15 cellular contexts compared by ENCODE assay signal in the genomic region with DNA sequence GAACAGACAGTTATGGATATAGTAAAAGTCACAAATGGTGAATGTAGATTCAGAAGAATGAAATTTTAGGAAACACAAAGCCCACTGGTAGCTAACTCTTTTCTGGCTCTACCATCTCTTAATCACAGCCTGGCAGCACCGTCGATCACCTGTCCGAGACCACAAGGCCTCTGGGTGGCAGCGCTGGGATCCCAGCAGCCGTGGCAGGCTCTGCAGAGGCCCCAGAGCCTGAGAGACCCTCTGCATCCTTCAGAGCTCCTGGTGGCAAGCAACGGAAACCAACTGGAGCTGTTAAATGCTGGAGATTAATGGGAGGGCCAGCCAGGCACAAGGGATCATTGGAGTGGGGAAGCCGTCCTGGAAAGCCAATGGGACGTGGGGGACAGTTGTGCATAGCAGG. TPM values are rescaled to one million over a fixed set of nuclear protein-coding genes. Genes with fewer than 3 reads are reported as not detected.
DNase-seq lines count a peak whose midpoint lies in the region; ATAC-seq and TF ChIP-seq lines count a peak whose summit lies in the region.
"Had no signal": no experiment of that assay in that cellular context is flagged by ENCODE, and none has a peak within 500 bp of the region (broad histone marks: within the 10 kb centered on the region; RNA-seq: fewer than 3 reads in every experiment).

No MANE protein-coding gene starts in this region.

- no peak overlapping the region for H3K27ac Mint-ChIP-seq in GM23338
- H3K27ac Mint-ChIP-seq: activated T-helper 17 cell treated with anti-CD3 and anti-CD28 coated beads, Interleukin-2, amount 50 U/mL, for 72 hours had no signal

- H4K20me1 ChIP-seq in GM23338 (replicated peaks; ENCODE audit: insufficient read depth): no peaks in the 10 kb centered on the region

- H3K36me3 ChIP-seq in GM23338 (ENCODE audit: insufficient read depth): no peaks in the 10 kb centered on the region

- no peak overlapping the region for H3K4me3 Mint-ChIP-seq in GM23338

- H3K27me3 Mint-ChIP-seq in GM23338 (ENCODE audit: insufficient read depth, low read depth, poor library complexity): peaks cover 3% of the 10 kb centered on the region
- H3K27me3 Mint-ChIP-seq: activated T-helper 17 cell treated with anti-CD3 and anti-CD28 coated beads, Interleukin-2, amount 50 U/mL, for 72 hours had no signal

- no peak overlapping the region for H3K4me2 ChIP-seq in GM23338

- no peaks in the 10 kb centered on the region for H3F3A ChIP-seq in GM23338 (replicated peaks; ENCODE audit: low read depth)

- peak overlapping the region; percentile 52; the same call in 1 of the 2 replicates for H2AFZ ChIP-seq in GM23338
- H2AFZ ChIP-seq: parathyroid adenoma had no signal

- no peaks in the 10 kb centered on the region for H3K36me3 Mint-ChIP-seq in GM23338 (ENCODE audit: low read depth)

- H3K4me3 ChIP-seq in GM23338: no peak overlapping the region

- no peaks in the 10 kb centered on the region for H3K9me3 Mint-ChIP-seq in GM23338

- peak; percentile 97 for ATAC-seq in GM23338
- no peak for ATAC-seq in GM21576 (IDR thresholded peaks at IDR 0.05; ENCODE audit: unreplicated experiment)
- ATAC-seq: activated T-helper 17 cell treated with anti-CD3 and anti-CD28 coated beads, Interleukin-2, amount 50 U/mL, for 72 hours had no signal

- H3K9me2 ChIP-seq in GM23338 (ENCODE audit: insufficient read depth): no peaks in the 10 kb centered on the region

- TF ChIP-seq CTCF in GM23338 (conservative IDR thresholded peaks at IDR 0.05; ENCODE audit: low read depth in 2 of 2): peak; percentile 43 to 68

- no peaks in the 10 kb centered on the region for H3K4me1 ChIP-seq in GM23338 (ENCODE audit: insufficient read depth)
- H3K4me1 ChIP-seq: parathyroid adenoma had no signal

- DNase-seq in NCI-H2171 treated with DMSO at 0.1 percent for 48 hours (lab: John Stamatoyannopoulos, UW): peak; percentile 11
- no peak for DNase-seq in NCI-H2171 (lab: John Stamatoyannopoulos, UW)
- DNase-seq in GM23338 (ENCODE audit: low spot score): peak; percentile 78
- DNase-seq in UCSD-AML1 (lab: John Stamatoyannopoulos, UW; ENCODE audit: unreplicated experiment): peak; percentile 37
- peak; percentile 68 for DNase-seq in iPS-NIHi11 (ENCODE audit: low spot score)
- no peak for DNase-seq in activated CD4-positive, CD25-positive, alpha-beta regulatory T cell (lab: John Stamatoyannopoulos, UW)
- DNase-seq in NCI-H146 (lab: John Stamatoyannopoulos, UW): no peak
- DNase-seq: activated CD4-positive, alpha-beta T cell treated with anti-CD3 and anti-CD28 coated beads for 4 hours; GF-D8; NCI-H1092 treated with DMSO at 0.1 percent for 48 hours; NCI-H446; stimulated activated naive CD4-positive, alpha-beta T cell treated with Interleukin-2 at 50 U/mL for 16 hours had no signal

- no peaks in the 10 kb centered on the region for H3K27me3 ChIP-seq in GM23338 (ENCODE audit: insufficient read depth)

- no peaks in the 10 kb centered on the region for H3K79me2 ChIP-seq in GM23338 (replicated peaks; ENCODE audit: insufficient read depth)
- H3K79me2 ChIP-seq: parathyroid adenoma had no signal

- no peak overlapping the region for H3K27ac ChIP-seq in GM23338 (ENCODE audit: low read depth)
- H3K27ac ChIP-seq: parathyroid adenoma had no signal

- peaks cover 1% of the 10 kb centered on the region; the same call in 2 of the 3 replicates for H3K4me1 Mint-ChIP-seq in GM23338

TF ChIP-seq in GM23338, 12 proteins besides CTCF, POLR2A, EP300 and RAD21:
- TF ChIP-seq ZNF114 (CRISPR knock-in tag; IDR thresholded peaks at IDR 0.05): no peak
- TF ChIP-seq CREB1 (CRISPR knock-in tag; IDR thresholded peaks at IDR 0.05; ENCODE audit: low read depth): no peak
- TF ChIP-seq, protein P1, sequence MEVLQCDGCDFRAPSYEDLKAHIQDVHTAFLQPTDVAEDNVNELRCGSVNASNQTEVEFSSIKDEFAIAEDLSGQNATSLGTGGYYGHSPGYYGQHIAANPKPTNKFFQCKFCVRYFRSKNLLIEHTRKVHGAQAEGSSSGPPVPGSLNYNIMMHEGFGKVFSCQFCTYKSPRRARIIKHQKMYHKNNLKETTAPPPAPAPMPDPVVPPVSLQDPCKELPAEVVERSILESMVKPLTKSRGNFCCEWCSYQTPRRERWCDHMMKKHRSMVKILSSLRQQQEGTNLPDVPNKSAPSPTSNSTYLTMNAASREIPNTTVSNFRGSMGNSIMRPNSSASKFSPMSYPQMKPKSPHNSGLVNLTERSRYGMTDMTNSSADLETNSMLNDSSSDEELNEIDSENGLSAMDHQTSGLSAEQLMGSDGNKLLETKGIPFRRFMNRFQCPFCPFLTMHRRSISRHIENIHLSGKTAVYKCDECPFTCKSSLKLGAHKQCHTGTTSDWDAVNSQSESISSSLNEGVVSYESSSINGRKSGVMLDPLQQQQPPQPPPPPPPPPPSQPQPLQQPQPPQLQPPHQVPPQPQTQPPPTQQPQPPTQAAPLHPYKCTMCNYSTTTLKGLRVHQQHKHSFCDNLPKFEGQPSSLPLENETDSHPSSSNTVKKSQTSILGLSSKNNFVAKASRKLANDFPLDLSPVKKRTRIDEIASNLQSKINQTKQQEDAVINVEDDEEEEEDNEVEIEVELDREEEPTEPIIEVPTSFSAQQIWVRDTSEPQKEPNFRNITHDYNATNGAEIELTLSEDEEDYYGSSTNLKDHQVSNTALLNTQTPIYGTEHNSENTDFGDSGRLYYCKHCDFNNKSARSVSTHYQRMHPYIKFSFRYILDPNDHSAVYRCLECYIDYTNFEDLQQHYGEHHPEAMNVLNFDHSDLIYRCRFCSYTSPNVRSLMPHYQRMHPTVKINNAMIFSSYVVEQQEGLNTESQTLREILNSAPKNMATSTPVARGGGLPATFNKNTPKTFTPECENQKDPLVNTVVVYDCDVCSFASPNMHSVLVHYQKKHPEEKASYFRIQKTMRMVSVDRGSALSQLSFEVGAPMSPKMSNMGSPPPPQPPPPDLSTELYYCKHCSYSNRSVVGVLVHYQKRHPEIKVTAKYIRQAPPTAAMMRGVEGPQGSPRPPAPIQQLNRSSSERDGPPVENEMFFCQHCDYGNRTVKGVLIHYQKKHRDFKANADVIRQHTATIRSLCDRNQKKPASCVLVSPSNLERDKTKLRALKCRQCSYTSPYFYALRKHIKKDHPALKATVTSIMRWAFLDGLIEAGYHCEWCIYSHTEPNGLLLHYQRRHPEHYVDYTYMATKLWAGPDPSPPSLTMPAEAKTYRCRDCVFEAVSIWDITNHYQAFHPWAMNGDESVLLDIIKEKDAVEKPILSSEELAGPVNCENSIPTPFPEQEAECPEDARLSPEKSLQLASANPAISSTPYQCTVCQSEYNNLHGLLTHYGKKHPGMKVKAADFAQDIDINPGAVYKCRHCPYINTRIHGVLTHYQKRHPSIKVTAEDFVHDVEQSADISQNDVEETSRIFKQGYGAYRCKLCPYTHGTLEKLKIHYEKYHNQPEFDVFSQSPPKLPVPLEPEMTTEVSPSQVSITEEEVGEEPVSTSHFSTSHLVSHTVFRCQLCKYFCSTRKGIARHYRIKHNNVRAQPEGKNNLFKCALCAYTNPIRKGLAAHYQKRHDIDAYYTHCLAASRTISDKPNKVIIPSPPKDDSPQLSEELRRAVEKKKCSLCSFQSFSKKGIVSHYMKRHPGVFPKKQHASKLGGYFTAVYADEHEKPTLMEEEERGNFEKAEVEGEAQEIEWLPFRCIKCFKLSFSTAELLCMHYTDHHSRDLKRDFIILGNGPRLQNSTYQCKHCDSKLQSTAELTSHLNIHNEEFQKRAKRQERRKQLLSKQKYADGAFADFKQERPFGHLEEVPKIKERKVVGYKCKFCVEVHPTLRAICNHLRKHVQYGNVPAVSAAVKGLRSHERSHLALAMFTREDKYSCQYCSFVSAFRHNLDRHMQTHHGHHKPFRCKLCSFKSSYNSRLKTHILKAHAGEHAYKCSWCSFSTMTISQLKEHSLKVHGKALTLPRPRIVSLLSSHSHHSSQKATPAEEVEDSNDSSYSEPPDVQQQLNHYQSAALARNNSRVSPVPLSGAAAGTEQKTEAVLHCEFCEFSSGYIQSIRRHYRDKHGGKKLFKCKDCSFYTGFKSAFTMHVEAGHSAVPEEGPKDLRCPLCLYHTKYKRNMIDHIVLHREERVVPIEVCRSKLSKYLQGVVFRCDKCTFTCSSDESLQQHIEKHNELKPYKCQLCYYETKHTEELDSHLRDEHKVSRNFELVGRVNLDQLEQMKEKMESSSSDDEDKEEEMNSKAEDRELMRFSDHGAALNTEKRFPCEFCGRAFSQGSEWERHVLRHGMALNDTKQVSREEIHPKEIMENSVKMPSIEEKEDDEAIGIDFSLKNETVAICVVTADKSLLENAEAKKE (CRISPR knock-in tag; IDR thresholded peaks at IDR 0.05): no peak
- no peak for TF ChIP-seq STAT1 (IDR thresholded peaks at IDR 0.05; ENCODE audit: unreplicated experiment)
- TF ChIP-seq, protein P2, sequence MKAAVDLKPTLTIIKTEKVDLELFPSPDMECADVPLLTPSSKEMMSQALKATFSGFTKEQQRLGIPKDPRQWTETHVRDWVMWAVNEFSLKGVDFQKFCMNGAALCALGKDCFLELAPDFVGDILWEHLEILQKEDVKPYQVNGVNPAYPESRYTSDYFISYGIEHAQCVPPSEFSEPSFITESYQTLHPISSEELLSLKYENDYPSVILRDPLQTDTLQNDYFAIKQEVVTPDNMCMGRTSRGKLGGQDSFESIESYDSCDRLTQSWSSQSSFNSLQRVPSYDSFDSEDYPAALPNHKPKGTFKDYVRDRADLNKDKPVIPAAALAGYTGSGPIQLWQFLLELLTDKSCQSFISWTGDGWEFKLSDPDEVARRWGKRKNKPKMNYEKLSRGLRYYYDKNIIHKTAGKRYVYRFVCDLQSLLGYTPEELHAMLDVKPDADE (IDR thresholded peaks at IDR 0.05): no peak
- TF ChIP-seq EZH2 (IDR thresholded peaks at IDR 0.05; ENCODE audit: low read depth, unreplicated experiment): no peak
- TF ChIP-seq ZNF331 (CRISPR knock-in tag; IDR thresholded peaks at IDR 0.05; ENCODE audit: low read depth): no peak
- no peak for TF ChIP-seq EZH2phosphoT487 (IDR thresholded peaks at IDR 0.05; ENCODE audit: unreplicated experiment)
- no peak for TF ChIP-seq NANOG (IDR thresholded peaks at IDR 0.05; ENCODE audit: borderline replicate concordance)

RNA-seq across cellular contexts. Expression of a gene that starts 26.3 kb away (rescaled TPM):
- 0.19 and 2.4 TPM in 2 replicates for total RNA-seq in GM23338 (2014; rRNA removed; shearing (Covaris generic))
- 1.3 and 2.2 TPM in 2 replicates for polyA plus RNA-seq in GM23338 (2016; fragmentation: Nextera tagmentation; extraction: Ambion mirVana)

RNA-seq across cellular contexts. Expression of a gene that starts 36.5 kb away (rescaled TPM):
- total RNA-seq in GM23338 (2014; rRNA removed; shearing (Covaris generic)): 30.0 and 48.5 TPM in 2 replicates
- 37.2 and 38.0 TPM in 2 replicates for polyA plus RNA-seq in GM23338 (2016; fragmentation: Nextera tagmentation; extraction: Ambion mirVana)

Comparison
In these comparisons a context has a peak if more than half of its experiments do, and no peak if none do; other contexts are left out.
1. DNase-seq: peak in NCI-H2171 treated with DMSO at 0.1 percent for 48 hours (single experiment), GM23338 (single experiment), UCSD-AML1 (single experiment) and iPS-NIHi11 (single experiment); none in NCI-H2171 (single experiment), activated CD4-positive, CD25-positive, alpha-beta regulatory T cell (0 of 4) and NCI-H146 (single experiment).